2 cellular contexts compared by ENCODE assay signal in genomic region chr6:129710722-129711631, GRCh38.
TF ChIP-seq lines count a peak whose summit lies in the region.

No MANE protein-coding gene starts in this region.

TF ChIP-seq in SK-N-SH, 30 proteins besides CTCF, POLR2A, EP300 and RAD21:
- TF ChIP-seq REST (IDR thresholded peaks at IDR 0.05; ENCODE audit: low read depth, low read length) (no peak), GABPA (IDR thresholded peaks at IDR 0.05; ENCODE audit: low read depth) (no peak), MAX (IDR thresholded peaks at IDR 0.05; ENCODE audit: low read depth) (no peak), JUND (IDR thresholded peaks at IDR 0.05) (no peak), YY1 (IDR thresholded peaks at IDR 0.05; ENCODE audit: low read depth) (no peak), RXRA (IDR thresholded peaks at IDR 0.05; ENCODE audit: borderline replicate concordance, low read depth) (no peak), MEF2A (IDR thresholded peaks at IDR 0.05; ENCODE audit: borderline replicate concordance, low read depth) (no peak), IRF3 (IDR thresholded peaks at IDR 0.05; ENCODE audit: low read depth, low read length) (no peak), EZH2phosphoT487 (IDR thresholded peaks at IDR 0.05; ENCODE audit: borderline replicate concordance, low read depth) (no peak), SMC3 (IDR thresholded peaks at IDR 0.05; ENCODE audit: low read depth, low read length) (no peak), NRF1 (IDR thresholded peaks at IDR 0.05; ENCODE audit: low read depth, low read length) (no peak), PBX3 (IDR thresholded peaks at IDR 0.05) (no peak), TCF12 (IDR thresholded peaks at IDR 0.05) (no peak), ELF1 (IDR thresholded peaks at IDR 0.05) (no peak), NFIC (IDR thresholded peaks at IDR 0.05; ENCODE audit: borderline replicate concordance) (no peak), GATA2 (CRISPR knock-in tag; IDR thresholded peaks at IDR 0.05) (no peak), CHD2 (IDR thresholded peaks at IDR 0.05; ENCODE audit: low read length, partially characterized antibody) (no peak), FOXJ3 (CRISPR knock-in tag; IDR thresholded peaks at IDR 0.05) (no peak), RFX5 (IDR thresholded peaks at IDR 0.05; ENCODE audit: low read length) (no peak), TAF1 (IDR thresholded peaks at IDR 0.05; ENCODE audit: borderline replicate concordance, low read depth, low read length) (no peak)

TF ChIP-seq in SK-N-SH treated with all-trans-retinoic acid at 6 μM for 48 hours, 23 proteins besides CTCF, POLR2A, EP300 and RAD21 (continued from another document):
- TF ChIP-seq ARNTL (CRISPR knock-in tag; IDR thresholded peaks at IDR 0.05; ENCODE audit: borderline replicate concordance, low read depth) (no peak), ISL1 (CRISPR knock-in tag; IDR thresholded peaks at IDR 0.05) (no peak), SNAI2 (CRISPR knock-in tag; IDR thresholded peaks at IDR 0.05) (no peak), ZC3H10 (CRISPR knock-in tag; IDR thresholded peaks at IDR 0.05) (no peak), ZNF70 (CRISPR knock-in tag; IDR thresholded peaks at IDR 0.05) (no peak), CREB5 (CRISPR knock-in tag; IDR thresholded peaks at IDR 0.05; ENCODE audit: low read depth) (no peak)
